ENCODE assay signal across 22 cellular contexts in the genomic region with DNA sequence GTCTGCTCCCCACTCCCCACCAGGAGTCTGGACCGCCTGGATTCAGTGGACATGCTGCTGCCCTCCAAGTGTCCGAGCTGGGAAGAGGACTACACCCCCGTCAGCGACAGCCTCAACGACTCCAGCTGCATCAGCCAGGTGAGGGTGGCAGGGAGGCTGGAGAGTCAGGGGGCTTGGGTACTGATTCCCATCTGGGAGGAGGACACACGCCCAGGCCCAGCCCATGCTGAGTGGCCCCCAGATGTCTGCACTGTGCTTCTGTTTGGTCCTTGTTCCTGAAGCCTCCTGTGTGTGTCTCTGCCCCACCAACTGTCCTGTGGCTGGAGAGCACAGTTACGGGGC.
DNase-seq lines count a peak whose midpoint lies in the region; ATAC-seq and TF ChIP-seq lines count a peak whose summit lies in the region.
"Had no signal": no experiment of that assay in that cellular context is flagged by ENCODE, and none has a peak within 500 bp of the region (broad histone marks: within the 10 kb centered on the region; RNA-seq: fewer than 3 reads in every experiment).

No MANE protein-coding gene starts in this region.

- H3K27ac Mint-ChIP-seq in natural killer cell, result no peak overlapping the region
- H3K27ac Mint-ChIP-seq in natural killer cell treated with Interleukin-12 subunit alpha and Interleukin-12 subunit beta and Interleukin-15 and Interleukin-18, amount 100 ng/mL, for 72 hours, result no peak overlapping the region
- H3K27ac Mint-ChIP-seq: activated CD4-positive, alpha-beta T cell treated with anti-CD3 and anti-CD28 coated beads for 36 hours; activated naive CD8-positive, alpha-beta T cell; activated T-cell treated with anti-CD3 and anti-CD28 coated beads, Interleukin-2, amount 50 U/mL, for 24 hours; nephron; stimulated activated naive CD8-positive, alpha-beta T cell treated with anti-CD3 and anti-CD28 coated beads, Interleukin-15, Interleukin-2, amounts not matched to agents 100 ng/mL and 50 ng/mL, for 24 hours had no signal

- H3K9me3 Mint-ChIP-seq in natural killer cell, result no peaks in the 10 kb centered on the region
- no peaks in the 10 kb centered on the region for H3K9me3 Mint-ChIP-seq in natural killer cell treated with Interleukin-12 subunit alpha and Interleukin-12 subunit beta and Interleukin-15 and Interleukin-18, amount 100 ng/mL, for 72 hours
- H3K9me3 Mint-ChIP-seq: activated T-cell treated with anti-CD3 and anti-CD28 coated beads, Interleukin-2, amount 50 U/mL, for 24 hours; CD8-positive, alpha-beta memory T cell; nephron; stimulated activated naive CD8-positive, alpha-beta T cell treated with anti-CD3 and anti-CD28 coated beads, Interleukin-15, Interleukin-2, amounts not matched to agents 100 ng/mL and 50 ng/mL, for 24 hours had no signal

- H3K4me2 ChIP-seq in PC-3 (ENCODE audit: low read length), result no peak overlapping the region
- no peak overlapping the region for H3K4me2 ChIP-seq in GM23248 (ENCODE audit: unreplicated experiment)
- H3K4me2 ChIP-seq: A549, smooth muscle cell had no signal

- H4K20me1 ChIP-seq in PC-3 (ENCODE audit: low read length) (no peaks in the 10 kb centered on the region), GM23248 (ENCODE audit: insufficient read depth) (no peaks in the 10 kb centered on the region)

- H3K36me3 Mint-ChIP-seq in natural killer cell, result no peaks in the 10 kb centered on the region
- H3K36me3 Mint-ChIP-seq in natural killer cell treated with Interleukin-12 subunit alpha and Interleukin-12 subunit beta and Interleukin-15 and Interleukin-18, amount 100 ng/mL, for 72 hours, result no peaks in the 10 kb centered on the region
- H3K36me3 Mint-ChIP-seq: activated naive CD8-positive, alpha-beta T cell; CD8-positive, alpha-beta memory T cell had no signal

- no peaks in the 10 kb centered on the region for H3K9me2 ChIP-seq in PC-3 (replicated peaks; ENCODE audit: low read length)
- H3K9me2 ChIP-seq in GM23248 (ENCODE audit: insufficient read depth), result no peaks in the 10 kb centered on the region

- intact Hi-C loops in natural killer cell (cut with micrococcal nuclease), result loop anchor here (2.0 to 5.0 kb wide), 2 partner anchors 237 to 442 kb away; no protein-coding TSS in a partner anchor
- intact Hi-C loops in PC-3 (cut with micrococcal nuclease), result loop anchor here (1.0 to 2.0 kb wide), 4 partner anchors 166 to 283 kb away; no protein-coding TSS in a partner anchor
- intact Hi-C loops in ascending aorta (cut with DNase I), result loop anchor here (2.0 kb wide), 1 partner anchor 237 kb away; no protein-coding TSS in a partner anchor

- no peak overlapping the region for H3K9ac ChIP-seq in PC-3 (ENCODE audit: low read length)
- H3K9ac ChIP-seq in GM23248, result no peak overlapping the region

- H3K27me3 Mint-ChIP-seq in natural killer cell (ENCODE audit: low read depth in 2 of 2), result peaks cover 0 to 3% of the 10 kb centered on the region in 2 donors
- no peaks in the 10 kb centered on the region for H3K27me3 Mint-ChIP-seq in natural killer cell treated with Interleukin-12 subunit alpha and Interleukin-12 subunit beta and Interleukin-15 and Interleukin-18, amount 100 ng/mL, for 72 hours
- H3K27me3 Mint-ChIP-seq: activated CD4-positive, alpha-beta T cell treated with anti-CD3 and anti-CD28 coated beads for 36 hours; activated naive CD8-positive, alpha-beta T cell had no signal

- H3K9me3 ChIP-seq in PC-3 (ENCODE audit: low read length) (no peaks in the 10 kb centered on the region), GM23248 (ENCODE audit: low read depth) (no peaks in the 10 kb centered on the region), ascending aorta (no peaks in the 10 kb centered on the region)
- H3K9me3 ChIP-seq: A549, breast epithelium, mucosa of descending colon, testis, uterus had no signal

- H3K36me3 ChIP-seq in PC-3 (ENCODE audit: low read depth, low read length) (no peaks in the 10 kb centered on the region), GM23248 (ENCODE audit: low read depth) (no peaks in the 10 kb centered on the region), ascending aorta (no peaks in the 10 kb centered on the region)
- H3K36me3 ChIP-seq: breast epithelium, uterus had no signal

- CTCF ChIA-PET in PC-3 (lab: Charles Lee), result interaction anchor here (0.6 to 1.7 kb wide), 5 partner anchors 166 to 447 kb away, joined by 3 to 13 read pairs (median 5); no protein-coding TSS in a partner anchor

- peaks cover 6 to 7% of the 10 kb centered on the region in 2 donors for H3K4me1 Mint-ChIP-seq in natural killer cell
- peaks cover 0 to 2% of the 10 kb centered on the region in 2 donors for H3K4me1 Mint-ChIP-seq in natural killer cell treated with Interleukin-12 subunit alpha and Interleukin-12 subunit beta and Interleukin-15 and Interleukin-18, amount 100 ng/mL, for 72 hours (ENCODE audit: low read depth in 2 of 2)
- H3K4me1 Mint-ChIP-seq: nephron had no signal

- WGBS in GM23248 (ENCODE audit: low coverage in 1 of 2, low lambda C conversion rate in 2 of 2, missing lambda C conversion rate in 2 of 2), 2 experiments, result 16 to 18% methylated on average over 7 of the region's 7 CpGs

- TF ChIP-seq CTCF in natural killer cell (IDR thresholded peaks at IDR 0.05) (peak; percentile 27), PC-3 (conservative IDR thresholded peaks at IDR 0.05; ENCODE audit: low read depth, low read length) (peak; percentile 43; the same call in 1 of the 2 replicates), ascending aorta (IDR thresholded peaks at IDR 0.05) (no peak)

- H3K4me3 Mint-ChIP-seq in natural killer cell, result no peak overlapping the region
- no peak overlapping the region for H3K4me3 Mint-ChIP-seq in natural killer cell treated with Interleukin-12 subunit alpha and Interleukin-12 subunit beta and Interleukin-15 and Interleukin-18, amount 100 ng/mL, for 72 hours
- H3K4me3 Mint-ChIP-seq: activated CD4-positive, alpha-beta T cell treated with anti-CD3 and anti-CD28 coated beads for 36 hours; activated naive CD8-positive, alpha-beta T cell; activated T-cell treated with anti-CD3 and anti-CD28 coated beads, Interleukin-2, amount 50 U/mL, for 24 hours; CD8-positive, alpha-beta memory T cell; nephron; stimulated activated naive CD8-positive, alpha-beta T cell treated with anti-CD3 and anti-CD28 coated beads, Interleukin-15, Interleukin-2, amounts not matched to agents 100 ng/mL and 50 ng/mL, for 24 hours had no signal

- DNase-seq in natural killer cell (no peak), PC-3 (no peak), GM23248 (no peak), ascending aorta (ENCODE audit: low spot score in 2 of 2) (no peak), GF-D8 (lab: John Stamatoyannopoulos, UW) (no peak)
- DNase-seq in natural killer cell treated with Interleukin-12 subunit alpha and Interleukin-12 subunit beta and Interleukin-15 and Interleukin-18, amount 100 ng/mL, for 72 hours (ENCODE audit: low spot score), result no peak
- DNase-seq: DMS 273 treated with DMSO at 0.1 percent for 48 hours, NCI-H524 treated with DMSO at 0.1 percent for 48 hours had no signal

- H3K27me3 ChIP-seq in PC-3 (ENCODE audit: low read length) (no peaks in the 10 kb centered on the region), GM23248 (replicated peaks; ENCODE audit: insufficient read depth) (0 out of 2 replicates have a peak, but pooled peaks cover 4% of the 10 kb centered on the region), ascending aorta (no peaks in the 10 kb centered on the region)
- H3K27me3 ChIP-seq: breast epithelium, testis, uterus had no signal

- no peaks in the 10 kb centered on the region for H3F3A ChIP-seq in PC-3 (ENCODE audit: low read length, unreplicated experiment)
- no peaks in the 10 kb centered on the region for H3F3A ChIP-seq in GM23248 (ENCODE audit: insufficient read depth)

- H3K27ac ChIP-seq in PC-3 (ENCODE audit: low read length) (no peak overlapping the region), GM23248 (no peak overlapping the region), ascending aorta (no peak overlapping the region)
- H3K27ac ChIP-seq: A549, breast epithelium, testis, uterus had no signal

- in situ Hi-C loops in GM23248 (cut with MboI), result loop anchor here (10.0 to 25.0 kb wide), 2 partner anchors 235 to 452 kb away; no protein-coding TSS in a partner anchor

- no peak overlapping the region for H2AFZ ChIP-seq in PC-3 (ENCODE audit: low read length)
- no peak overlapping the region for H2AFZ ChIP-seq in GM23248

- no peak overlapping the region for H3K4me3 ChIP-seq in PC-3 (ENCODE audit: low read length)
- no peak overlapping the region for H3K4me3 ChIP-seq in GM23248
- no peak overlapping the region for H3K4me3 ChIP-seq in ascending aorta
- H3K4me3 ChIP-seq: A549, breast epithelium, mucosa of descending colon, smooth muscle cell, testis, uterus had no signal

- ATAC-seq in natural killer cell (no peak), PC-3 (no peak), esophagus mucosa (peak; percentile 14), GM18907 (IDR thresholded peaks at IDR 0.05; ENCODE audit: unreplicated experiment) (no peak)
- no peak for ATAC-seq in natural killer cell treated with Interleukin-12 subunit alpha and Interleukin-12 subunit beta and Interleukin-15 and Interleukin-18, amount 100 ng/mL, for 72 hours

- no peaks in the 10 kb centered on the region for H3K4me1 ChIP-seq in PC-3 (ENCODE audit: insufficient read depth, low read length)
- no peaks in the 10 kb centered on the region for H3K4me1 ChIP-seq in GM23248 (ENCODE audit: insufficient read depth)
- H3K4me1 ChIP-seq in ascending aorta, result no peaks in the 10 kb centered on the region
- H3K4me1 ChIP-seq: A549, breast epithelium, testis, uterus had no signal

- H3K79me2 ChIP-seq in PC-3 (ENCODE audit: low read length), result no peaks in the 10 kb centered on the region
- H3K79me2 ChIP-seq in GM23248 (ENCODE audit: insufficient read depth), result no peaks in the 10 kb centered on the region

- POLR2A ChIA-PET in PC-3 (lab: Charles Lee; ENCODE audit: unreplicated experiment), result no interaction called here

- no TSS peak for BruUV-seq in PC-3 (replicated peaks; lab: Mats Ljungman, UMichigan)

Comparison
In these comparisons a context has a peak if more than half of its experiments do, and no peak if none do; other contexts are left out.
1. CTCF ChIP-seq: peak in natural killer cell (single experiment) and PC-3 (single experiment); none in ascending aorta (0 of 3).